29 cellular contexts compared by ENCODE assay signal in genomic region chr2:128835974-128836373, GRCh38.
"Had no signal": no experiment of that assay in that cellular context is flagged by ENCODE, and none has a peak within 500 bp of the region (broad histone marks: within the 10 kb centered on the region; RNA-seq: fewer than 3 reads in every experiment).

No MANE protein-coding gene starts in this region.

- H3K4me3 ChIP-seq: neural progenitor cell, ovary, psoas muscle, right lobe of liver, sigmoid colon, suprapubic skin, testis, tibial artery, transverse colon, upper lobe of right lung, uterus had no signal

- H3K4me3 Mint-ChIP-seq: naive thymus-derived CD4-positive, alpha-beta T cell; natural killer cell; nephron; neural progenitor cell; stimulated activated memory B cell treated with anti-CD40 and anti-IgM and Interleukin-4, amounts not matched to agents 10 μg/mL and 1 μg/mL and 100 μg/mL, for 72 hours; stimulated activated naive CD8-positive, alpha-beta T cell treated with anti-CD3 and anti-CD28 coated beads, Interleukin-15, Interleukin-2, amounts not matched to agents 100 ng/mL and 50 ng/mL, for 24 hours; type B pancreatic cell had no signal

- H3K36me3 ChIP-seq: neural progenitor cell, neutrophil, ovary, right lobe of liver, sigmoid colon, suprapubic skin, tibial artery, transverse colon, upper lobe of right lung, uterus had no signal

- H3K9ac ChIP-seq: neural progenitor cell, parathyroid adenoma had no signal

- H3K9me3 ChIP-seq: neutrophil, ovary, psoas muscle, right lobe of liver, sigmoid colon, suprapubic skin, testis, tibial artery, transverse colon, upper lobe of right lung, uterus had no signal

- H3K4me1 ChIP-seq: parathyroid adenoma, psoas muscle, right lobe of liver, sigmoid colon, suprapubic skin, testis, tibial artery, transverse colon, upper lobe of right lung, uterus had no signal

- H3K4me1 Mint-ChIP-seq: natural killer cell; stimulated activated memory B cell treated with anti-CD40 and anti-IgM and Interleukin-4, amounts not matched to agents 10 μg/mL and 1 μg/mL and 100 μg/mL, for 72 hours had no signal

- DNase-seq: naive thymus-derived CD4-positive, alpha-beta T cell; natural killer cell; nucleus accumbens; ovary; psoas muscle; right cardiac atrium; right lobe of liver; sigmoid colon; small intestine; stimulated activated CD4-positive, alpha-beta T cell treated with anti-CD3 and anti-CD28 coated beads, Interleukin-15, amount 100 ng/mL, for 24 hours; stimulated activated CD4-positive, alpha-beta T cell treated with anti-CD3 and anti-CD28 coated beads, Interleukin-2, amount 100 ng/mL, for 24 hours; stimulated activated CD4-positive, alpha-beta T cell treated with anti-CD3 and anti-CD28 coated beads, Interleukin-2, amount 100 ng/mL, for 48 hours; stimulated activated CD4-positive, alpha-beta T cell treated with anti-CD3 and anti-CD28 coated beads, Interleukin-4, amount 100 ng/mL, for 24 hours; stimulated activated naive CD4-positive, alpha-beta T cell; substantia nigra; testis; tibial artery; transverse colon; upper lobe of right lung; uterus had no signal

- H2AFZ ChIP-seq: neural progenitor cell, parathyroid adenoma had no signal

- H3K9me3 Mint-ChIP-seq: natural killer cell; nephron; neural progenitor cell; stimulated activated naive CD8-positive, alpha-beta T cell treated with anti-CD3 and anti-CD28 coated beads, Interleukin-15, Interleukin-2, amounts not matched to agents 100 ng/mL and 50 ng/mL, for 24 hours; type B pancreatic cell had no signal

- H3K27ac ChIP-seq: neural progenitor cell, neutrophil, ovary, parathyroid adenoma, psoas muscle, right lobe of liver, sigmoid colon, suprapubic skin, testis, tibial artery, transverse colon, upper lobe of right lung, uterus had no signal

- H3K27me3 ChIP-seq: neural progenitor cell, neutrophil, ovary, right lobe of liver, sigmoid colon, suprapubic skin, testis, transverse colon, upper lobe of right lung, uterus had no signal

- H3K4me2 ChIP-seq: neural progenitor cell had no signal

- H3K27ac Mint-ChIP-seq: naive thymus-derived CD4-positive, alpha-beta T cell; natural killer cell; nephron; neural progenitor cell; progenitor cell of endocrine pancreas; stimulated activated memory B cell treated with anti-CD40 and anti-IgM and Interleukin-4, amounts not matched to agents 10 μg/mL and 1 μg/mL and 100 μg/mL, for 72 hours; stimulated activated naive CD8-positive, alpha-beta T cell treated with anti-CD3 and anti-CD28 coated beads, Interleukin-15, Interleukin-2, amounts not matched to agents 100 ng/mL and 50 ng/mL, for 24 hours; type B pancreatic cell had no signal

- H3K36me3 Mint-ChIP-seq: naive thymus-derived CD4-positive, alpha-beta T cell; natural killer cell; neural progenitor cell; stimulated activated memory B cell treated with anti-CD40 and anti-IgM and Interleukin-4, amounts not matched to agents 10 μg/mL and 1 μg/mL and 100 μg/mL, for 72 hours; type B pancreatic cell had no signal

- ATAC-seq: naive thymus-derived CD4-positive, alpha-beta T cell; natural killer cell; psoas muscle; right cardiac atrium; right lobe of liver; stimulated activated memory B cell treated with anti-CD40 and anti-IgM and Interleukin-4, amounts not matched to agents 10 μg/mL and 1 μg/mL and 100 μg/mL, for 72 hours; upper lobe of right lung had no signal
